ENCODE assay signal across 11 cellular contexts in the genomic region with DNA sequence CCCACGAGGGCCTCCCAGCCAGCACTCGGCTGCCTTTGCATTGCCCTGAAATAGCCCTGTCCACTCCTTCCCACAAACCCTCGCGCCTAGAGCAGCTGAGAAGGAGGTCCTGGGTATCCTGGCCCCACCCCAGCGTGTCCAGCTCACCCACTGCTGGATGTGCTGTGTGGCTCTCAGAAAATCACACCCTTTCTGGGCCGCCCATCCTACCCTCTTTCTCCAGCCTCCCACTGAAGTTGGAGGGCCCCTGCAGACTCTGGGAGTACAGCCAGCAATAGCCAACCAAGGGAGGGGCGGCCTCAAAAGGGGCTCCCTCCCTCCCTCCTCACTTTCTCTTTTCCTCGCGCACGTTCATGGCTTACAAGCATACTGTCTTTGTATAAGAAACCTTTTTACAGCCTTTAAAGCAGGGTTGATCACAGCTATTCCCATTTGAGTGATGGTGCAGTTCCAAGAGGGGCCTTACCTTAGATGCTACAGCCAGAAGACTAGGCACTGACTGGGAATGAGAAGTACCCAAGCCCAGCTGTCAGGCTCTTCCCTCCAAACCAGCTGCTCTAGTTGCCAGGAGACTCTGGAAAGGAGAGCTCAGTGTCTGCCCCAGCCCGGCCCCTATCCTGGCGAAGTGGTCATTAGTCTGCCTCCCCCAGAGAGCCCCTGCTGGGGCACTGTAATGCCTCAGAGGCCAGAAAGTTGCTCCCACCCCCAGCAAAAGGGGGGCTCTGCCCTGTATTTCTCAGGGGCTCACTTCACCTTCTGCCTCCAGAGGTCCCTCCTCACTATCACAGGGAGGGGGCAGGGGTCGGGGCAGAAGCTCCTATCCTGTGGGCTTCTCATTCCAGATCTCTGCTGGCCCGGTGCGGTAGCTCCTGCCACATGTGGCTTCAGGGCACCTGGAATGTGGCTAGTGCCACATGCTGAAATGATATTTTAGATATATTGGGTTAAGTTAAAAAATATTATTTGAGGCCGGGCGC. TPM values are rescaled to one million over a fixed set of nuclear protein-coding genes. Genes with fewer than 3 reads are reported as not detected.
DNase-seq lines count a peak whose midpoint lies in the region; ATAC-seq, FAIRE-seq and TF ChIP-seq lines count a peak whose summit lies in the region.
"Had no signal": no experiment of that assay in that cellular context is flagged by ENCODE, and none has a peak within 500 bp of the region (broad histone marks: within the 10 kb centered on the region; RNA-seq: fewer than 3 reads in every experiment).

No MANE protein-coding gene starts in this region.

- no peak overlapping the region for H3K4ac ChIP-seq in H1 (replicated peaks; ENCODE audit: insufficient read length, low read depth, low read length)

- no peak overlapping the region for H3K9ac ChIP-seq in H1 (replicated peaks in 1 of 4; ENCODE audit: extremely low read depth in 1 of 4, low read depth in 3 of 4, low read length in 3 of 4)
- H3K9ac ChIP-seq in neural progenitor cell: no peak overlapping the region

- H2AK5ac ChIP-seq in H1 (ENCODE audit: low read depth, low read length): no peak overlapping the region

- H3K18ac ChIP-seq in H1 (ENCODE audit: extremely low read depth, low read length): no peak overlapping the region

- no peaks in the 10 kb centered on the region for H4K20me1 ChIP-seq in H1 (replicated peaks in 1 of 2; ENCODE audit: control insufficient read depth in 1 of 2, insufficient read depth in 2 of 2, low read length in 2 of 2)
- no peaks in the 10 kb centered on the region for H4K20me1 ChIP-seq in neural progenitor cell (ENCODE audit: low read depth)

- TF ChIP-seq POLR2A in H1 (IDR thresholded peaks at IDR 0.05; ENCODE audit: control extremely low read depth in 1 of 2, low read depth in 2 of 2, low read length in 2 of 2): no peak

- no peak overlapping the region for H3K4me3 ChIP-seq in H1 (ENCODE audit: extremely low read depth in 1 of 4, insufficient read depth in 2 of 4, low read depth in 3 of 4, low read length in 4 of 4)
- no peak overlapping the region for H3K4me3 ChIP-seq in neural progenitor cell

- no peak overlapping the region for H4K5ac ChIP-seq in H1 (ENCODE audit: insufficient read length, low read depth, low read length)

- H3K56ac ChIP-seq in H1 (replicated peaks; ENCODE audit: insufficient read length, low read depth, low read length): no peak overlapping the region

- H2AFZ ChIP-seq in H1 (ENCODE audit: low read length) (no peak overlapping the region), neural progenitor cell (replicated peaks) (no peak overlapping the region)

- ATAC-seq in GM21381 (IDR thresholded peaks at IDR 0.05; ENCODE audit: unreplicated experiment): no peak

- H3K36me3 Mint-ChIP-seq in neural progenitor cell: no peaks in the 10 kb centered on the region
- no peaks in the 10 kb centered on the region for H3K36me3 Mint-ChIP-seq in activated CD4-positive, alpha-beta memory T cell treated with anti-CD3 and anti-CD28 coated beads, Interleukin-2, amount 10 ng/mL, durations not matched to agents 7 days and 5 days (ENCODE audit: low read depth)

- H3K27ac ChIP-seq in H1 (ENCODE audit: low read depth, low read length): no peak overlapping the region
- H3K27ac ChIP-seq in neural progenitor cell: no peak overlapping the region
- H3K27ac ChIP-seq: HL-60 had no signal

- TF ChIP-seq CTCF in H1 (IDR thresholded peaks at IDR 0.05; ENCODE audit: control extremely low read depth in 1 of 3, insufficient read depth in 1 of 3, low read depth in 1 of 3, low read length in 3 of 3) (no peak), neural progenitor cell (IDR thresholded peaks at IDR 0.05) (no peak)

- CTCF ChIA-PET in H1 (lab: Charles Lee; ENCODE audit: partially characterized antibody): interaction anchor here (0.6 to 16.2 kb wide), 18 partner anchors 8 to 292 kb away, joined by 3 to 243 read pairs (median 4); a partner anchor contains a TSS
- CTCF ChIA-PET in activated CD4-positive, alpha-beta memory T cell treated with anti-CD3 and anti-CD28 coated beads, Interleukin-2, amount 10 ng/mL, durations not matched to agents 7 days and 5 days (lab: Charles Lee): interaction anchor here (1.3 to 2.2 kb wide), 2 partner anchors 10 to 12 kb away, joined by 3 to 6 read pairs; no protein-coding TSS in a partner anchor

- H3K9me3 Mint-ChIP-seq in neural progenitor cell: no peaks in the 10 kb centered on the region
- no peaks in the 10 kb centered on the region for H3K9me3 Mint-ChIP-seq in activated CD4-positive, alpha-beta memory T cell treated with anti-CD3 and anti-CD28 coated beads, Interleukin-2, amount 10 ng/mL, durations not matched to agents 7 days and 5 days

- no peak overlapping the region for H2BK20ac ChIP-seq in H1 (ENCODE audit: low read length)

- no peaks in the 10 kb centered on the region for H3K79me1 ChIP-seq in H1 (ENCODE audit: low read depth, low read length)

- peaks cover 13% of the 10 kb centered on the region for H3F3A ChIP-seq in neural progenitor cell (ENCODE audit: low read depth)

- no peak overlapping the region for H2BK5ac ChIP-seq in H1 (ENCODE audit: low read depth, low read length)

- H3K36me3 ChIP-seq in H1 (ENCODE audit: control insufficient read depth in 2 of 4, insufficient read depth in 4 of 4, low read length in 3 of 4) (no peaks in the 10 kb centered on the region), neural progenitor cell (no peaks in the 10 kb centered on the region)

- H3K27me3 Mint-ChIP-seq in neural progenitor cell (ENCODE audit: insufficient read depth, low read depth): peaks cover 6% of the 10 kb centered on the region
- H3K27me3 Mint-ChIP-seq in activated CD4-positive, alpha-beta memory T cell treated with anti-CD3 and anti-CD28 coated beads, Interleukin-2, amount 10 ng/mL, durations not matched to agents 7 days and 5 days: peaks cover 11% of the 10 kb centered on the region

- whole genome bisulfite sequencing in H1 (ENCODE audit: extremely low coverage in 1 of 2, insufficient coverage in 1 of 2, insufficient read length in 1 of 2, insufficient replicate concordance in 2 of 2, low coverage in 1 of 2, low lambda C conversion rate in 2 of 2, missing lambda C conversion rate in 1 of 2), 2 experiments: 81% methylated on average over 17 of the region's 17 CpGs; no CpG with 5 or more reads in 1 of the 2 experiments

- no peak overlapping the region for H4K91ac ChIP-seq in H1 (replicated peaks; ENCODE audit: insufficient read length, low read length)

- H3K9me3 ChIP-seq in H1 (ENCODE audit: insufficient read depth in 2 of 2, low read depth in 1 of 2, low read length in 1 of 2) (no peaks in the 10 kb centered on the region), neural progenitor cell (ENCODE audit: low read depth) (no peaks in the 10 kb centered on the region)

- 0 out of 2 replicates have a peak overlapping the region, but pooled peaks have one; percentile 61 for H2BK15ac ChIP-seq in H1 (ENCODE audit: low read length)

- no peak overlapping the region for H3K23ac ChIP-seq in H1 (ENCODE audit: insufficient read length)

- no peak for FAIRE-seq in H1 (lab: Jason Lieb, UNC)

- H3K4me2 ChIP-seq in H1 (ENCODE audit: insufficient read depth in 1 of 2, low read depth in 2 of 2, low read length in 2 of 2) (no peak overlapping the region), neural progenitor cell (no peak overlapping the region)

- no peak overlapping the region for H3K4me3 Mint-ChIP-seq in neural progenitor cell
- no peak overlapping the region for H3K4me3 Mint-ChIP-seq in activated CD4-positive, alpha-beta memory T cell treated with anti-CD3 and anti-CD28 coated beads, Interleukin-2, amount 10 ng/mL, durations not matched to agents 7 days and 5 days

- no peak for TF ChIP-seq EP300 in H1 (IDR thresholded peaks at IDR 0.05; ENCODE audit: borderline replicate concordance in 1 of 2, low read depth in 2 of 2, low read length in 2 of 2)

- H3K27me3 ChIP-seq in H1 (replicated peaks in 1 of 4; ENCODE audit: control insufficient read depth in 3 of 4, extremely low read depth in 1 of 4, insufficient read depth in 3 of 4, low read length in 3 of 4) (peaks cover 0 to 7% (median 6%) of the 10 kb centered on the region in 4 experiments; a peak in 5 of 7 replicates), neural progenitor cell (peaks cover 13% of the 10 kb centered on the region)

- H3K27ac Mint-ChIP-seq in neural progenitor cell: peak overlapping the region; percentile 51
- no peak overlapping the region for H3K27ac Mint-ChIP-seq in activated CD4-positive, alpha-beta memory T cell treated with anti-CD3 and anti-CD28 coated beads, Interleukin-2, amount 10 ng/mL, durations not matched to agents 7 days and 5 days

- H3K4me1 Mint-ChIP-seq in neural progenitor cell: peaks cover 31% of the 10 kb centered on the region
- H3K4me1 Mint-ChIP-seq in activated CD4-positive, alpha-beta memory T cell treated with anti-CD3 and anti-CD28 coated beads, Interleukin-2, amount 10 ng/mL, durations not matched to agents 7 days and 5 days: peaks cover under 1% of the 10 kb centered on the region

- POLR2A ChIA-PET in H1 (lab: Charles Lee; ENCODE audit: partially characterized antibody): interaction anchor here (0.8 to 1.8 kb wide), 4 partner anchors 9 to 135 kb away, joined by 3 read pairs; a partner anchor contains a TSS
- POLR2A ChIA-PET in activated CD4-positive, alpha-beta memory T cell treated with anti-CD3 and anti-CD28 coated beads, Interleukin-2, amount 10 ng/mL, durations not matched to agents 7 days and 5 days (lab: Charles Lee): interaction anchor here (0.8 kb wide), 1 partner anchor 11 kb away, joined by 3 read pairs; no protein-coding TSS in a partner anchor

- DNase-seq in DMS79 treated with DMSO at 0.1 percent for 48 hours (lab: John Stamatoyannopoulos, UW): peak; percentile 78
- DNase-seq in NCI-H2227 (lab: John Stamatoyannopoulos, UW; ENCODE audit: unreplicated experiment): peak; percentile 73
- peak in 1 of 2 experiments; percentile 64 for DNase-seq in H1 (ENCODE audit: low read depth in 1 of 2, low spot score in 2 of 2)
- peak; percentile 35 for DNase-seq in neural progenitor cell (ENCODE audit: low spot score)
- no peak for DNase-seq in DMS114 treated with DMSO at 0.1 percent for 48 hours (lab: John Stamatoyannopoulos, UW; ENCODE audit: unreplicated experiment)
- DNase-seq in GF-D8 (lab: John Stamatoyannopoulos, UW): no peak
- no peak for DNase-seq in activated CD4-positive, alpha-beta memory T cell treated with anti-CD3 and anti-CD28 coated beads, Interleukin-2, amount 10 ng/mL, durations not matched to agents 7 days and 5 days
- DNase-seq: activated effector memory CD4-positive, alpha-beta T cell treated with anti-CD3 and anti-CD28 coated beads, Interleukin-2, amount 50 U/mL, for 16 hours; cortex of kidney had no signal

- TF ChIP-seq RAD21 in H1 (IDR thresholded peaks at IDR 0.05 in 1 of 2, conservative IDR thresholded peaks at IDR 0.05 in 1 of 2; ENCODE audit: low read depth in 2 of 2, low read length in 2 of 2): no peak

- H3K79me2 ChIP-seq in H1 (ENCODE audit: control insufficient read depth in 1 of 2, insufficient read depth in 2 of 2, low read length in 2 of 2) (no peaks in the 10 kb centered on the region), neural progenitor cell (ENCODE audit: low read depth) (no peaks in the 10 kb centered on the region)

- no peaks in the 10 kb centered on the region for H3K23me2 ChIP-seq in H1 (ENCODE audit: low read depth, low read length)

- no peak overlapping the region for H3K14ac ChIP-seq in H1 (ENCODE audit: insufficient read length)

- H3K4me1 ChIP-seq in H1 (replicated peaks in 1 of 4; ENCODE audit: control insufficient read depth in 3 of 4, insufficient read depth in 4 of 4, low read length in 3 of 4) (peaks cover 0 to 11% (median under 1%) of the 10 kb centered on the region in 4 experiments; a peak in 6 of 7 replicates), neural progenitor cell (peaks cover 8% of the 10 kb centered on the region)

- no peak overlapping the region for H2BK120ac ChIP-seq in H1 (replicated peaks; ENCODE audit: low read depth, low read length)

- H2BK12ac ChIP-seq in H1 (ENCODE audit: low read depth, low read length): peak overlapping the region; percentile 42; the same call in 1 of the 2 replicates

- no peak overlapping the region for H4K8ac ChIP-seq in H1 (ENCODE audit: extremely low read depth, insufficient read depth, low read length)

RNA-seq across cellular contexts. Expression of a gene that starts 38.1 kb away (rescaled TPM):
- total RNA-seq in H1 (2021; fragmentation: NEBNext Ultra II Directional; extraction: Animal tissue kit (Norgen Biotek cat#: 25700)): 33.7 and 35.6 TPM in 2 replicates
- polyA plus RNA-seq in H1 (2011; rRNA removed): 52.9 and 61.8 TPM in 2 replicates
- polyA plus RNA-seq in H1 (2011; cell fraction: cytosol; rRNA removed): 38.7 TPM
- 50.3 TPM for polyA plus RNA-seq in H1 (2011; cell fraction: nucleus; rRNA removed)
- polyA plus RNA-seq in H1 (2012, experiment 1 of 2): 35.6 to 46.5 TPM (median 40.8 TPM) in 4 replicates
- 33.9 TPM for polyA plus RNA-seq in H1 (2012, experiment 2 of 2)
- 25.6 TPM for polyA plus RNA-seq in H1 (2013, experiment 1 of 2)
- 23.7 TPM for polyA plus RNA-seq in H1 (2013, experiment 2 of 2)
- 38.0 and 42.8 TPM in 2 replicates for polyA minus RNA-seq in H1 (2011; rRNA and poly(A)+ RNA removed)
- 40.1 TPM for polyA minus RNA-seq in H1 (2011; cell fraction: cytosol; rRNA and poly(A)+ RNA removed)
- polyA minus RNA-seq in H1 (2011; cell fraction: nucleus; rRNA and poly(A)+ RNA removed): 25.0 TPM
- 31.4 and 91.5 TPM in 2 replicates for total RNA-seq in neural progenitor cell (ENCODE audit: low replicate concordance)
- 10 to 100 TPM; 25.9 to 26.2 TPM for total RNA-seq in activated CD4-positive, alpha-beta memory T cell treated with anti-CD3 and anti-CD28 coated beads, Interleukin-2, amount 10 ng/mL, durations not matched to agents 7 days and 5 days

RNA-seq across cellular contexts. Expression of a gene that starts 45.2 kb away (rescaled TPM):
- 7.5 and 7.6 TPM in 2 replicates for total RNA-seq in H1 (2021; fragmentation: NEBNext Ultra II Directional; extraction: Animal tissue kit (Norgen Biotek cat#: 25700))
- polyA plus RNA-seq in H1 (2011; rRNA removed): 10.5 and 16.5 TPM in 2 replicates
- polyA plus RNA-seq in H1 (2011; cell fraction: cytosol; rRNA removed): 8.9 TPM
- 7.5 TPM for polyA plus RNA-seq in H1 (2011; cell fraction: nucleus; rRNA removed)
- 2.9 to 8.4 TPM (median 5.8 TPM) in 4 replicates for polyA plus RNA-seq in H1 (2012, experiment 1 of 2)
- polyA plus RNA-seq in H1 (2012, experiment 2 of 2): 4.5 TPM
- polyA plus RNA-seq in H1 (2013, experiment 1 of 2): 14.0 TPM
- 16.0 TPM for polyA plus RNA-seq in H1 (2013, experiment 2 of 2)
- 0.61 and 1.1 TPM in 2 replicates for polyA minus RNA-seq in H1 (2011; rRNA and poly(A)+ RNA removed)
- polyA minus RNA-seq in H1 (2011; cell fraction: cytosol; rRNA and poly(A)+ RNA removed): 2.3 TPM
- polyA minus RNA-seq in H1 (2011; cell fraction: nucleus; rRNA and poly(A)+ RNA removed): 2.5 TPM
- total RNA-seq in neural progenitor cell (ENCODE audit: low replicate concordance): 4.7 TPM in 1 of 2 replicates, not detected in the other
- total RNA-seq in activated CD4-positive, alpha-beta memory T cell treated with anti-CD3 and anti-CD28 coated beads, Interleukin-2, amount 10 ng/mL, durations not matched to agents 7 days and 5 days: under 1 TPM; 0.33 to 0.43 TPM

RNA-seq across cellular contexts. Expression of a gene that starts 47.8 kb away (rescaled TPM):
- total RNA-seq in H1 (2021; fragmentation: NEBNext Ultra II Directional; extraction: Animal tissue kit (Norgen Biotek cat#: 25700)): 149 and 152 TPM in 2 replicates
- 35.5 and 42.9 TPM in 2 replicates for polyA plus RNA-seq in H1 (2011; rRNA removed)
- polyA plus RNA-seq in H1 (2011; cell fraction: cytosol; rRNA removed): 40.4 TPM
- polyA plus RNA-seq in H1 (2011; cell fraction: nucleus; rRNA removed): 57.8 TPM
- polyA plus RNA-seq in H1 (2012, experiment 1 of 2): 85.4 to 115 TPM (median 89.7 TPM) in 4 replicates
- 47.2 TPM for polyA plus RNA-seq in H1 (2012, experiment 2 of 2)
- polyA plus RNA-seq in H1 (2013, experiment 1 of 2): 116 TPM
- polyA plus RNA-seq in H1 (2013, experiment 2 of 2): 99.8 TPM
- 59.6 and 71.5 TPM in 2 replicates for polyA minus RNA-seq in H1 (2011; rRNA and poly(A)+ RNA removed)
- polyA minus RNA-seq in H1 (2011; cell fraction: cytosol; rRNA and poly(A)+ RNA removed): 418 TPM
- polyA minus RNA-seq in H1 (2011; cell fraction: nucleus; rRNA and poly(A)+ RNA removed): 41.7 TPM
- 95.0 and 101 TPM in 2 replicates for total RNA-seq in neural progenitor cell (ENCODE audit: low replicate concordance)
- 100 to 1,000 TPM; 114 TPM for total RNA-seq in activated CD4-positive, alpha-beta memory T cell treated with anti-CD3 and anti-CD28 coated beads, Interleukin-2, amount 10 ng/mL, durations not matched to agents 7 days and 5 days

Comparison
In these comparisons a context has a peak if more than half of its experiments do, and no peak if none do; other contexts are left out.
1. DNase-seq: peak in DMS79 treated with DMSO at 0.1 percent for 48 hours (single experiment), NCI-H2227 (single experiment) and neural progenitor cell (single experiment); none in DMS114 treated with DMSO at 0.1 percent for 48 hours (single experiment), GF-D8 (single experiment) and activated CD4-positive, alpha-beta memory T cell treated with anti-CD3 and anti-CD28 coated beads, Interleukin-2, amount 10 ng/mL, durations not matched to agents 7 days and 5 days (single experiment).